Comparison of ENCODE assay signal across 1 cellular context in the genomic region with DNA sequence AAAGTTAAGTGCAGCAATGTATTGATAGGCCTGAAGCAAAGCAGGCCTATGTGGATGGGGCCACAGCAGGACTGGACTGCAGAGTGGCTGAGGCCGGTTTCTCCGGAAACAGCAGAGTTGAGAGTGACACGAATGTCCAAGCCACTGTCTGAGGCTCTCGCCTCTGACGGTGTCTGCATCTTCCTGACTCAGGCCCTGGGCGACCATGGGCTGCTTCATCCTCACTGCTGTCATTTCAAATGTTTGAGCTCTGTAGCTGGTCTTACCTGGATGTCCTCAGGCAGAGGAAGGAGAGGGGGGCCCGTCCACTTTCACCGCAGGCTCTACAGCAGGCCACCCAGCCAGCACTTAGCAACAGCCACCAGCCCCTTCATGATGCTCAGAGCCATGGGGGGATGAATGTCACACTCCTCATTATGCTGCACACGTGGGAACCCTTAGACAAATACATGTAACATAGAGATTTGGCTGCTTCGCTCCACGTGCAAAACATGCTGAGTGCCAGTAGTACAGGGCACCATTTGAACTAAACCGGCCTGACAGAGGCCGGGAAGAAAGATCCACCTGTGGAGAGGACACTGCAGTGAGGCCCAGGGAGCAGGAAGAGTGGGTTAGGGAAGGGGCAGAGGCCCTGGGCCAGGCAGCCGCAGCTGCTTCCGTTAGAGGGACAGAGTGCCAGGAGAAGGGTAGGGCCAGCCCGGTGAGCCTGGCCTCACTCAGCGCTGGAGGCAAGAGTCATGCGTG.
TF ChIP-seq lines count a peak whose summit lies in the region.

No MANE protein-coding gene starts in this region.

TF ChIP-seq in WTC11, 78 proteins besides CTCF, POLR2A, EP300 and RAD21 (continued from another document):
- TF ChIP-seq, protein P1, sequence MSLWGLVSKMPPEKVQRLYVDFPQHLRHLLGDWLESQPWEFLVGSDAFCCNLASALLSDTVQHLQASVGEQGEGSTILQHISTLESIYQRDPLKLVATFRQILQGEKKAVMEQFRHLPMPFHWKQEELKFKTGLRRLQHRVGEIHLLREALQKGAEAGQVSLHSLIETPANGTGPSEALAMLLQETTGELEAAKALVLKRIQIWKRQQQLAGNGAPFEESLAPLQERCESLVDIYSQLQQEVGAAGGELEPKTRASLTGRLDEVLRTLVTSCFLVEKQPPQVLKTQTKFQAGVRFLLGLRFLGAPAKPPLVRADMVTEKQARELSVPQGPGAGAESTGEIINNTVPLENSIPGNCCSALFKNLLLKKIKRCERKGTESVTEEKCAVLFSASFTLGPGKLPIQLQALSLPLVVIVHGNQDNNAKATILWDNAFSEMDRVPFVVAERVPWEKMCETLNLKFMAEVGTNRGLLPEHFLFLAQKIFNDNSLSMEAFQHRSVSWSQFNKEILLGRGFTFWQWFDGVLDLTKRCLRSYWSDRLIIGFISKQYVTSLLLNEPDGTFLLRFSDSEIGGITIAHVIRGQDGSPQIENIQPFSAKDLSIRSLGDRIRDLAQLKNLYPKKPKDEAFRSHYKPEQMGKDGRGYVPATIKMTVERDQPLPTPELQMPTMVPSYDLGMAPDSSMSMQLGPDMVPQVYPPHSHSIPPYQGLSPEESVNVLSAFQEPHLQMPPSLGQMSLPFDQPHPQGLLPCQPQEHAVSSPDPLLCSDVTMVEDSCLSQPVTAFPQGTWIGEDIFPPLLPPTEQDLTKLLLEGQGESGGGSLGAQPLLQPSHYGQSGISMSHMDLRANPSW (CRISPR knock-in tag; conservative IDR thresholded peaks at IDR 0.05; ENCODE audit: low read depth), result no peak
- TF ChIP-seq ZNF263 (CRISPR knock-in tag; IDR thresholded peaks at IDR 0.05; ENCODE audit: low read depth), result no peak
- TF ChIP-seq, protein P2, sequence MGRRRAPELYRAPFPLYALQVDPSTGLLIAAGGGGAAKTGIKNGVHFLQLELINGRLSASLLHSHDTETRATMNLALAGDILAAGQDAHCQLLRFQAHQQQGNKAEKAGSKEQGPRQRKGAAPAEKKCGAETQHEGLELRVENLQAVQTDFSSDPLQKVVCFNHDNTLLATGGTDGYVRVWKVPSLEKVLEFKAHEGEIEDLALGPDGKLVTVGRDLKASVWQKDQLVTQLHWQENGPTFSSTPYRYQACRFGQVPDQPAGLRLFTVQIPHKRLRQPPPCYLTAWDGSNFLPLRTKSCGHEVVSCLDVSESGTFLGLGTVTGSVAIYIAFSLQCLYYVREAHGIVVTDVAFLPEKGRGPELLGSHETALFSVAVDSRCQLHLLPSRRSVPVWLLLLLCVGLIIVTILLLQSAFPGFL (CRISPR knock-in tag; IDR thresholded peaks at IDR 0.05; ENCODE audit: borderline replicate concordance), result no peak
- no peak for TF ChIP-seq ZNF232 (CRISPR knock-in tag; IDR thresholded peaks at IDR 0.05)
- TF ChIP-seq, protein P3, sequence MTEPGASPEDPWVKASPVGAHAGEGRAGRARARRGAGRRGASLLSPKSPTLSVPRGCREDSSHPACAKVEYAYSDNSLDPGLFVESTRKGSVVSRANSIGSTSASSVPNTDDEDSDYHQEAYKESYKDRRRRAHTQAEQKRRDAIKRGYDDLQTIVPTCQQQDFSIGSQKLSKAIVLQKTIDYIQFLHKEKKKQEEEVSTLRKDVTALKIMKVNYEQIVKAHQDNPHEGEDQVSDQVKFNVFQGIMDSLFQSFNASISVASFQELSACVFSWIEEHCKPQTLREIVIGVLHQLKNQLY (CRISPR knock-in tag; IDR thresholded peaks at IDR 0.05), result no peak
- TF ChIP-seq, protein P4, sequence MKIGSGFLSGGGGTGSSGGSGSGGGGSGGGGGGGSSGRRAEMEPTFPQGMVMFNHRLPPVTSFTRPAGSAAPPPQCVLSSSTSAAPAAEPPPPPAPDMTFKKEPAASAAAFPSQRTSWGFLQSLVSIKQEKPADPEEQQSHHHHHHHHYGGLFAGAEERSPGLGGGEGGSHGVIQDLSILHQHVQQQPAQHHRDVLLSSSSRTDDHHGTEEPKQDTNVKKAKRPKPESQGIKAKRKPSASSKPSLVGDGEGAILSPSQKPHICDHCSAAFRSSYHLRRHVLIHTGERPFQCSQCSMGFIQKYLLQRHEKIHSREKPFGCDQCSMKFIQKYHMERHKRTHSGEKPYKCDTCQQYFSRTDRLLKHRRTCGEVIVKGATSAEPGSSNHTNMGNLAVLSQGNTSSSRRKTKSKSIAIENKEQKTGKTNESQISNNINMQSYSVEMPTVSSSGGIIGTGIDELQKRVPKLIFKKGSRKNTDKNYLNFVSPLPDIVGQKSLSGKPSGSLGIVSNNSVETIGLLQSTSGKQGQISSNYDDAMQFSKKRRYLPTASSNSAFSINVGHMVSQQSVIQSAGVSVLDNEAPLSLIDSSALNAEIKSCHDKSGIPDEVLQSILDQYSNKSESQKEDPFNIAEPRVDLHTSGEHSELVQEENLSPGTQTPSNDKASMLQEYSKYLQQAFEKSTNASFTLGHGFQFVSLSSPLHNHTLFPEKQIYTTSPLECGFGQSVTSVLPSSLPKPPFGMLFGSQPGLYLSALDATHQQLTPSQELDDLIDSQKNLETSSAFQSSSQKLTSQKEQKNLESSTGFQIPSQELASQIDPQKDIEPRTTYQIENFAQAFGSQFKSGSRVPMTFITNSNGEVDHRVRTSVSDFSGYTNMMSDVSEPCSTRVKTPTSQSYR (CRISPR knock-in tag; IDR thresholded peaks at IDR 0.05), result no peak
- TF ChIP-seq CREB1 (CRISPR knock-in tag; IDR thresholded peaks at IDR 0.05), result no peak
- no peak for TF ChIP-seq TEAD4 (CRISPR knock-in tag; IDR thresholded peaks at IDR 0.05)
- no peak for TF ChIP-seq SMAD4 (CRISPR knock-in tag; IDR thresholded peaks at IDR 0.05)
- no peak for TF ChIP-seq CBFB (CRISPR knock-in tag; IDR thresholded peaks at IDR 0.05; ENCODE audit: low read depth)
TF ChIP-seq in WTC11: peak in this region for 0.
